ENCODE assay signal across 11 cellular contexts in genomic region chr14:50812856-50813543, GRCh38. TPM values are rescaled to one million over a fixed set of nuclear protein-coding genes. Genes with fewer than 3 reads are reported as not detected.
A peak's percentile ranks its signal among the peaks of the same experiment; 100 is the strongest.
DNase-seq lines count a peak whose midpoint lies in the region; ATAC-seq and TF ChIP-seq lines count a peak whose summit lies in the region.
"Had no signal": no experiment of that assay in that cellular context is flagged by ENCODE, and none has a peak within 500 bp of the region (broad histone marks: within the 10 kb centered on the region; RNA-seq: fewer than 3 reads in every experiment).

No MANE protein-coding gene starts in this region.

- ATAC-seq in GM21390 (IDR thresholded peaks at IDR 0.05; ENCODE audit: unreplicated experiment) (peak; percentile 14), lower lobe of right lung (no peak), HG03520 (IDR thresholded peaks at IDR 0.05; ENCODE audit: unreplicated experiment) (no peak)
- ATAC-seq: Panc1 had no signal

- peak overlapping the region; percentile 72 for H3K27ac ChIP-seq in OCI-LY1 (ENCODE audit: low read depth, low read length, poor library complexity, severe bottlenecking)
- H3K27ac ChIP-seq in lower lobe of right lung = peak overlapping the region; percentile 11

- TF ChIP-seq CTCF in OCI-LY1 (IDR thresholded peaks at IDR 0.05; ENCODE audit: low read length) (no peak), lower lobe of right lung (IDR thresholded peaks at IDR 0.05) (no peak), lower leg skin (IDR thresholded peaks at IDR 0.05) (no peak)

- peaks cover 80% of the 10 kb centered on the region for H3K79me2 ChIP-seq in OCI-LY1 (ENCODE audit: insufficient read depth, low read length)

- H3K9me3 ChIP-seq in OCI-LY1 (ENCODE audit: low read length) (no peaks in the 10 kb centered on the region), lower lobe of right lung (no peaks in the 10 kb centered on the region)

- H3K4me2 ChIP-seq in OCI-LY1 (ENCODE audit: low read length) = peak overlapping the region; percentile 40

- H3K4me3 ChIP-seq in GM08714 (ENCODE audit: low read length) (peak overlapping the region; percentile 54; the same call in 1 of the 2 replicates), OCI-LY1 (ENCODE audit: low read depth, low read length, poor library complexity, severe bottlenecking) (peak overlapping the region; percentile 7), lower lobe of right lung (no peak overlapping the region), lower leg skin (ENCODE audit: low read depth, poor library complexity, severe bottlenecking) (no peak overlapping the region)

- H3K27me3 ChIP-seq in OCI-LY1 (ENCODE audit: insufficient read depth, low read length) (no peaks in the 10 kb centered on the region), lower lobe of right lung (ENCODE audit: low read depth) (no peaks in the 10 kb centered on the region)

- 88% methylated on average over 8 of the region's 8 CpGs for WGBS in lower leg skin, 2 donors

- intact Hi-C loops in lower lobe of right lung (cut with DNase I) (no loop called here), lower leg skin (cut with DNase I; ENCODE audit: low total_unique reads) (no loop called here)

- peaks cover 24% of the 10 kb centered on the region for H3K4me1 ChIP-seq in OCI-LY1 (ENCODE audit: insufficient read depth, low read length, severe bottlenecking)
- peaks cover 30% of the 10 kb centered on the region for H3K4me1 ChIP-seq in lower lobe of right lung

- H3F3A ChIP-seq in OCI-LY1 (ENCODE audit: insufficient read depth, low read length) = no peaks in the 10 kb centered on the region; the same call in 1 of the 2 replicates

- H3K36me3 ChIP-seq in OCI-LY1 (ENCODE audit: insufficient read depth, low read length) (peaks cover 58% of the 10 kb centered on the region), lower lobe of right lung (no peaks in the 10 kb centered on the region)

- TF ChIP-seq POLR2A in lower leg skin (IDR thresholded peaks at IDR 0.05) = no peak

- no peak for DNase-seq in lower lobe of right lung
- DNase-seq in lower leg skin (ENCODE audit: low spot score in 2 of 2) = no peak
- DNase-seq in retina = no peak
- no peak for DNase-seq in HCEC 1CT
- DNase-seq: DMS79 had no signal

- H2AFZ ChIP-seq in OCI-LY1 (ENCODE audit: low read length) = no peak overlapping the region

- H3K9ac ChIP-seq in OCI-LY1 (ENCODE audit: low read length) = peak overlapping the region; percentile 17

- no peaks in the 10 kb centered on the region for H4K20me1 ChIP-seq in OCI-LY1 (ENCODE audit: insufficient read depth, low read length)

- H3K9me2 ChIP-seq in OCI-LY1 (ENCODE audit: low read depth, low read length) = no peaks in the 10 kb centered on the region

RNA-seq across cellular contexts. Expression of gene NIN, which starts 18.0 kb away (rescaled TPM):
- total RNA-seq in lower lobe of right lung = 45.9 TPM
- total RNA-seq in lower leg skin = 10 to 100 TPM; 22.7 to 32.2 (median 28.5) TPM

RNA-seq across cellular contexts. Expression of gene ABHD12B, which starts 58.9 kb away (rescaled TPM):
- not detected for total RNA-seq in lower lobe of right lung
- 10 to 100 TPM; 20.9 to 77.3 (median 36.2) TPM for total RNA-seq in lower leg skin
- total RNA-seq: fibroblast of villous mesenchyme had no signal

Comparison
In these comparisons a context has a peak if more than half of its experiments do, and no peak if none do; other contexts are left out.
1. H3K4me3 ChIP-seq: peak in GM08714 (single experiment) and OCI-LY1 (single experiment); none in lower lobe of right lung (single experiment) and lower leg skin (single experiment).
2. RNA of gene ABHD12B, which starts 58.9 kb away (total RNA-seq): 20.9 to 77.3 TPM in lower leg skin; not detected in lower lobe of right lung (single experiment); every median in the first group is over 10 times any median in the second.